Comparison of ENCODE assay signal across 9 cellular contexts in genomic region chr7:379456-380225, GRCh38.
DNase-seq lines count a peak whose midpoint lies in the region; ATAC-seq and TF ChIP-seq lines count a peak whose summit lies in the region.
"Had no signal": no experiment of that assay in that cellular context is flagged by ENCODE, and none has a peak within 500 bp of the region (broad histone marks: within the 10 kb centered on the region; RNA-seq: fewer than 3 reads in every experiment).

No MANE protein-coding gene starts in this region.

- POLR2A ChIA-PET in Panc1 (lab: Charles Lee) = no interaction called here

- no peak overlapping the region for H3K27ac ChIP-seq in Panc1 (ENCODE audit: low read length)
- H3K27ac ChIP-seq in right cardiac atrium (ENCODE audit: low read length) = no peak overlapping the region

- H3K27me3 ChIP-seq in Panc1 (ENCODE audit: control insufficient read depth, insufficient read depth, low read length) (peaks cover 8% of the 10 kb centered on the region), right cardiac atrium (ENCODE audit: control insufficient read depth, insufficient read depth) (no peaks in the 10 kb centered on the region)

- CTCF ChIA-PET in Panc1 (lab: Charles Lee) = no interaction called here

- BruUV-seq in Panc1 (replicated peaks; lab: Mats Ljungman, UMichigan) = no TSS peak

- intact Hi-C loops in Panc1 (cut with micrococcal nuclease; ENCODE audit: unreplicated experiment) (no loop called here), right cardiac atrium (cut with DNase I) (no loop called here)

- in situ Hi-C loops in Panc1 (cut with HindIII; ENCODE audit: low pct_unique_long_range_greater_than_20kb, low sequenced_read_pairs) = no loop called here

- H3K4me3 ChIP-seq in Panc1 (ENCODE audit: low read depth in 2 of 2, low read length in 2 of 2) (peak overlapping the region; percentile 30 to 45), right cardiac atrium (ENCODE audit: low read length) (no peak overlapping the region)

- H3K27ac Mint-ChIP-seq in progenitor cell of endocrine pancreas = peak overlapping the region; percentile 29

- H3K36me3 Mint-ChIP-seq in progenitor cell of endocrine pancreas (ENCODE audit: insufficient read depth) = peaks cover 7% of the 10 kb centered on the region

- WGBS in right cardiac atrium = 32% methylated on average over 51 of the region's 51 CpGs

- H3K4me1 Mint-ChIP-seq in progenitor cell of endocrine pancreas (ENCODE audit: low read depth) = peaks cover 8% of the 10 kb centered on the region

- no peaks in the 10 kb centered on the region for H3K36me3 ChIP-seq in Panc1 (ENCODE audit: control insufficient read depth, insufficient read depth, low read length)

- DNase-seq in Daoy (ENCODE audit: low read depth) (peak; percentile 48), Panc1 (ENCODE audit: low read depth, low spot score) (no peak), right cardiac atrium (peak; percentile 26 to 73 (median 65)), progenitor cell of endocrine pancreas (ENCODE audit: low spot score, unreplicated experiment) (no peak), foreskin melanocyte (no peak), AG08395 (ENCODE audit: low spot score) (no peak), superior temporal gyrus (ENCODE audit: extremely low spot score) (no peak)
- no peak for DNase-seq in stimulated activated CD4-positive, alpha-beta T cell treated with anti-CD3 and anti-CD28 coated beads, Interleukin-4, amount 100 ng/mL, for 24 hours
- DNase-seq: KG1 had no signal

- TF ChIP-seq CTCF in Panc1 (IDR thresholded peaks at IDR 0.05) (no peak), progenitor cell of endocrine pancreas (IDR thresholded peaks at IDR 0.05; ENCODE audit: unreplicated experiment) (no peak)

- no peaks in the 10 kb centered on the region for H3K9me3 ChIP-seq in Panc1 (ENCODE audit: control insufficient read depth, insufficient read depth, low read depth, low read length)
- H3K9me3 ChIP-seq in right cardiac atrium (ENCODE audit: control insufficient read depth, low read length) = no peaks in the 10 kb centered on the region

- peak; percentile 36 for ATAC-seq in Panc1
- ATAC-seq in right cardiac atrium = peak; percentile 22 to 68

- peaks cover 19% of the 10 kb centered on the region for H3K9me3 Mint-ChIP-seq in progenitor cell of endocrine pancreas (ENCODE audit: low read depth)

- no peaks in the 10 kb centered on the region for H3K27me3 Mint-ChIP-seq in progenitor cell of endocrine pancreas

- peaks cover 4% of the 10 kb centered on the region; the same call in 1 of the 2 replicates for H3K4me1 ChIP-seq in Panc1 (ENCODE audit: control insufficient read depth, insufficient read depth, low read length)
- H3K4me1 ChIP-seq in right cardiac atrium (ENCODE audit: control insufficient read depth, insufficient read depth, low read length) = no peaks in the 10 kb centered on the region

- no peak overlapping the region for H3K4me3 Mint-ChIP-seq in progenitor cell of endocrine pancreas (ENCODE audit: low read depth)

Comparison
In these comparisons a context has a peak if more than half of its experiments do, and no peak if none do; other contexts are left out.
1. DNase-seq: peak in Daoy (single experiment) and right cardiac atrium (3 of 3); none in Panc1 (single experiment), progenitor cell of endocrine pancreas (single experiment), foreskin melanocyte (single experiment), AG08395 (single experiment), superior temporal gyrus (single experiment) and stimulated activated CD4-positive, alpha-beta T cell treated with anti-CD3 and anti-CD28 coated beads, Interleukin-4, amount 100 ng/mL, for 24 hours (single experiment).